Comparison of ENCODE assay signal across 7 cellular contexts in the genomic region with DNA sequence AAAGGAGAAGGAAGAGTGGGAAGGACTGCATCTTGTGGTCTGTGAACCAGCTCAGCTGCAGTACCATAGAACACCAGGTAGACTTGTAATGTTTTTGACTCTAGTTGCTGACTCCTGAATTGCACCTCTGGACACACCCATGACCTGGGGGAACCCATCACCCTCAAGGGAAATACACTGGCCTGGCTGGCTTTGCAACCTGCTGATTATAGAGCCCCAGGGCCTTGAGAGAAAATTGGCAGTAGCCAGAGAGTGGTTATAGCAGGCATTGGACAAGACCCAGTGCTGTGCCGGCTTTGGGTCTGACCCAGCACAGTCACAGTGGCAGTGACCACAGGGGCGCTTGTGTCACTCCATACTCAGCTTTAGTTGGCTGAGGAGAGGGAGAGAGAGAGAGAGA.
"Had no signal": no experiment of that assay in that cellular context is flagged by ENCODE, and none has a peak within 500 bp of the region (broad histone marks: within the 10 kb centered on the region; RNA-seq: fewer than 3 reads in every experiment).

No MANE protein-coding gene starts in this region.

- DNase-seq: KBM-7 had no signal

- H3K9me3 ChIP-seq: HAP-1 had no signal

- H3K36me3 ChIP-seq: HAP-1 had no signal

- FAIRE-seq: H1, H54, HepG2 had no signal

- H3K27ac ChIP-seq: KMS-11 had no signal

- H3K4me1 ChIP-seq: HAP-1 had no signal

- H3K4me3 ChIP-seq: GM23338, HAP-1 had no signal
